Comparison of ENCODE assay signal across 23 cellular contexts in genomic region chr6:7411328-7411727, GRCh38.
"Had no signal": no experiment of that assay in that cellular context is flagged by ENCODE, and none has a peak within 500 bp of the region (broad histone marks: within the 10 kb centered on the region; RNA-seq: fewer than 3 reads in every experiment).

No MANE protein-coding gene starts in this region.

- H3K27me3 Mint-ChIP-seq: naive B cell; naive thymus-derived CD8-positive, alpha-beta T cell; natural killer cell treated with Interleukin-12 subunit alpha and Interleukin-12 subunit beta and Interleukin-15 and Interleukin-18, amount 100 ng/mL, for 72 hours; progenitor cell of endocrine pancreas had no signal

- H3K4me1 Mint-ChIP-seq: naive B cell; stimulated activated effector memory CD8-positive, alpha-beta T cell treated with anti-CD3 and anti-CD28 coated beads, Interleukin-12 subunit alpha, Interleukin-12 subunit beta, amount 100 ng/mL, for 72 hours had no signal

- H3K4me3 Mint-ChIP-seq: naive B cell; naive thymus-derived CD8-positive, alpha-beta T cell; natural killer cell treated with Interleukin-12 subunit alpha and Interleukin-12 subunit beta and Interleukin-15 and Interleukin-18, amount 100 ng/mL, for 72 hours; neural progenitor cell; stimulated activated effector memory CD8-positive, alpha-beta T cell treated with anti-CD3 and anti-CD28 coated beads, Interleukin-12 subunit alpha, Interleukin-12 subunit beta, amount 100 ng/mL, for 72 hours had no signal

- H3K27ac Mint-ChIP-seq: naive B cell; natural killer cell treated with Interleukin-12 subunit alpha and Interleukin-12 subunit beta and Interleukin-15 and Interleukin-18, amount 100 ng/mL, for 72 hours; neural progenitor cell; stimulated activated effector memory CD8-positive, alpha-beta T cell treated with anti-CD3 and anti-CD28 coated beads, Interleukin-12 subunit alpha, Interleukin-12 subunit beta, amount 100 ng/mL, for 72 hours had no signal

- DNase-seq: naive B cell; naive thymus-derived CD8-positive, alpha-beta T cell; ovary; psoas muscle; right cardiac atrium; right lobe of liver; sigmoid colon; small intestine; stimulated activated CD4-positive, alpha-beta T cell treated with anti-CD3 and anti-CD28 coated beads, Interleukin-15, amount 100 ng/mL, for 24 hours; stimulated activated CD4-positive, alpha-beta T cell treated with anti-CD3 and anti-CD28 coated beads, Interleukin-2, amount 100 ng/mL, for 24 hours; stimulated activated CD4-positive, alpha-beta T cell treated with anti-CD3 and anti-CD28 coated beads, Interleukin-2, amount 100 ng/mL, for 48 hours; stimulated activated CD4-positive, alpha-beta T cell treated with anti-CD3 and anti-CD28 coated beads, Interleukin-4, amount 100 ng/mL, for 24 hours; stimulated activated naive CD4-positive, alpha-beta T cell; stimulated activated naive CD8-positive, alpha-beta T cell treated with anti-CD3 and anti-CD28 coated beads, Interleukin-15, Interleukin-2, amounts not matched to agents 100 U/mL and 50 U/mL, for 24 hours; stomach; thyroid gland; trophoblast cell; upper lobe of left lung; uterus had no signal

- H3K9me3 Mint-ChIP-seq: naive B cell; naive thymus-derived CD8-positive, alpha-beta T cell; natural killer cell treated with Interleukin-12 subunit alpha and Interleukin-12 subunit beta and Interleukin-15 and Interleukin-18, amount 100 ng/mL, for 72 hours; neural progenitor cell; stimulated activated effector memory CD8-positive, alpha-beta T cell treated with anti-CD3 and anti-CD28 coated beads, Interleukin-12 subunit alpha, Interleukin-12 subunit beta, amount 100 ng/mL, for 72 hours had no signal

- FAIRE-seq: small intestine had no signal

- ATAC-seq: naive thymus-derived CD8-positive, alpha-beta T cell; natural killer cell treated with Interleukin-12 subunit alpha and Interleukin-12 subunit beta and Interleukin-15 and Interleukin-18, amount 100 ng/mL, for 72 hours; psoas muscle; right cardiac atrium; right lobe of liver; stimulated activated effector memory CD8-positive, alpha-beta T cell treated with anti-CD3 and anti-CD28 coated beads, Interleukin-12 subunit alpha, Interleukin-12 subunit beta, amount 100 ng/mL, for 72 hours; stimulated activated naive CD8-positive, alpha-beta T cell treated with anti-CD3 and anti-CD28 coated beads, Interleukin-15, Interleukin-2, amounts not matched to agents 100 U/mL and 50 U/mL, for 24 hours had no signal
